Comparison of ENCODE assay signal across 9 cellular contexts in genomic region chr9:90801507-90802289, GRCh38. TPM values are rescaled to one million over a fixed set of nuclear protein-coding genes. Genes with fewer than 3 reads are reported as not detected.
DNase-seq lines count a peak whose midpoint lies in the region; ATAC-seq and TF ChIP-seq lines count a peak whose summit lies in the region.
"Had no signal": no experiment of that assay in that cellular context is flagged by ENCODE, and none has a peak within 500 bp of the region (broad histone marks: within the 10 kb centered on the region; RNA-seq: fewer than 3 reads in every experiment).

Gene SYK, plus strand, starts transcription at chr9:90801819. Its CDS starts 42,080 bp downstream, at chr9:90843899.

- in situ Hi-C loops in brain microvascular endothelial cell (cut with HindIII; ENCODE audit: low pct_ligation_motif_present, low sequenced_read_pairs), result no loop called here

- TF ChIP-seq CTCF in gastroesophageal sphincter (IDR thresholded peaks at IDR 0.05), result no peak
- no peak for TF ChIP-seq CTCF in osteocyte (IDR thresholded peaks at IDR 0.05)
- TF ChIP-seq CTCF in brain microvascular endothelial cell (IDR thresholded peaks at IDR 0.05; ENCODE audit: low read depth, low read length, missing control alignments), result no peak

- peak; percentile 59 for TF ChIP-seq POLR2A in GM19193 (IDR thresholded peaks at IDR 0.05; ENCODE audit: extremely low read depth, insufficient read depth, insufficient read length)
- TF ChIP-seq POLR2A in gastroesophageal sphincter (IDR thresholded peaks at IDR 0.05), result peak; percentile 57 to 68

- H3K4me1 ChIP-seq in gastroesophageal sphincter, result peaks cover 0 to 20% (median 8%) of the 10 kb centered on the region in 3 donors
- H3K4me1 ChIP-seq: SJSA1 had no signal

- H3K36me3 ChIP-seq in gastroesophageal sphincter, result no peaks in the 10 kb centered on the region
- H3K36me3 ChIP-seq in brain microvascular endothelial cell (replicated peaks), result no peaks in the 10 kb centered on the region
- H3K36me3 ChIP-seq: SJSA1 had no signal

- H3K4me1 Mint-ChIP-seq in osteocyte (ENCODE audit: unreplicated experiment), result peaks cover 2% of the 10 kb centered on the region

- peaks cover 4% of the 10 kb centered on the region for H3K36me3 Mint-ChIP-seq in osteocyte (ENCODE audit: unreplicated experiment)

- peak within 1 kb of the TSS; percentile 17 to 55 for H3K4me3 ChIP-seq in gastroesophageal sphincter
- H3K4me3 ChIP-seq in brain microvascular endothelial cell (ENCODE audit: low read depth, low read length), result no peak within 1 kb of the TSS
- H3K4me3 ChIP-seq: SJSA1 had no signal

- H3K9me3 ChIP-seq in gastroesophageal sphincter, result no peaks in the 10 kb centered on the region
- H3K9me3 ChIP-seq: SJSA1 had no signal

- H3K27me3 Mint-ChIP-seq in osteocyte (ENCODE audit: unreplicated experiment), result peaks cover 86% of the 10 kb centered on the region

- H3K27me3 ChIP-seq in gastroesophageal sphincter, result peaks cover 57% of the 10 kb centered on the region
- peaks cover 22% of the 10 kb centered on the region for H3K27me3 ChIP-seq in brain microvascular endothelial cell (replicated peaks)

- H3K27ac ChIP-seq in gastroesophageal sphincter, result peak within 1 kb of the TSS in 3 of 4 donors; percentile 45 to 72 (median 57)
- no peak within 1 kb of the TSS for H3K27ac ChIP-seq in brain microvascular endothelial cell
- H3K27ac ChIP-seq: SJSA1 had no signal

- no peak within 1 kb of the TSS for H3K27ac Mint-ChIP-seq in osteocyte (ENCODE audit: unreplicated experiment)

- no peak for TF ChIP-seq EP300 in gastroesophageal sphincter (IDR thresholded peaks at IDR 0.05)

- peak; percentile 63 for DNase-seq in COR-L47 (lab: John Stamatoyannopoulos, UW)
- DNase-seq in HPDE6-E6E7 (ENCODE audit: extremely low spot score), result peak; percentile 52
- peak; percentile 41 for DNase-seq in SKM-1 (lab: John Stamatoyannopoulos, UW; ENCODE audit: unreplicated experiment)
- no peak for DNase-seq in osteocyte (ENCODE audit: extremely low spot score, unreplicated experiment)
- no peak for DNase-seq in brain microvascular endothelial cell
- no peak for DNase-seq in middle frontal gyrus (ENCODE audit: extremely low spot score, low spot score)

- H3K4me3 Mint-ChIP-seq in osteocyte (ENCODE audit: unreplicated experiment), result peak within 1 kb of the TSS; percentile 5

- no peaks in the 10 kb centered on the region for H3K9me3 Mint-ChIP-seq in osteocyte (ENCODE audit: unreplicated experiment)

- WGBS in gastroesophageal sphincter (ENCODE audit: low coverage in 1 of 2), 2 donors, result 10 to 30% methylated on average over 9 to 16 of the region's 82 CpGs

- peak; percentile 79 for ATAC-seq in gastroesophageal sphincter

RNA-seq across cellular contexts. Expression of gene SYK, which starts in this region (rescaled TPM):
- total RNA-seq in gastroesophageal sphincter, result 10 to 100 TPM in 2 of 4 donors, 1 to 10 TPM in 2; 4.0 to 15.3 (median 10.4) TPM
- not detected in 2 replicates for total RNA-seq in osteocyte
- total RNA-seq: SJSA1 had no signal

Comparison
In these comparisons a context has a peak if more than half of its experiments do, and no peak if none do; other contexts are left out.
1. DNase-seq: peak in COR-L47 (single experiment), HPDE6-E6E7 (single experiment) and SKM-1 (single experiment); none in osteocyte (single experiment), brain microvascular endothelial cell (single experiment) and middle frontal gyrus (single experiment).